Comparison of ENCODE assay signal across 22 cellular contexts in genomic region chr11:71188886-71189767, GRCh38.
"Had no signal": no experiment of that assay in that cellular context is flagged by ENCODE, and none has a peak within 500 bp of the region (broad histone marks: within the 10 kb centered on the region; RNA-seq: fewer than 3 reads in every experiment).

No MANE protein-coding gene starts in this region.

- H3K27ac ChIP-seq: adrenal gland, colonic mucosa, dorsolateral prefrontal cortex, esophagus muscularis mucosa, gastrocnemius medialis, spleen, thoracic aorta, upper lobe of left lung had no signal

- H3K27ac Mint-ChIP-seq: activated CD8-positive, alpha-beta T cell treated with anti-CD3 and anti-CD28 coated beads, Interleukin-2, amount 10 ng/mL, durations not matched to agents 7 days and 5 days; activated naive CD8-positive, alpha-beta T cell; activated T-helper 1 cell treated with anti-CD3 and anti-CD28 coated beads, Interleukin-12 subunit alpha, Interleukin-12 subunit beta, Interleukin-2, Interleukin-4 antibody, amounts not matched to agents 30 ng/mL and 10 ng/mL and 1 ng/mL, durations not matched to agents 14 hours and 24 hours and 36 hours; memory B cell; nephron progenitor cell had no signal

- H3K27me3 Mint-ChIP-seq: activated naive CD8-positive, alpha-beta T cell had no signal

- H3K4me3 ChIP-seq: adrenal gland, colonic mucosa, dorsolateral prefrontal cortex, esophagus muscularis mucosa, gastrocnemius medialis, spleen, thoracic aorta, upper lobe of left lung had no signal

- H3K9me3 ChIP-seq: adrenal gland, colonic mucosa, esophagus muscularis mucosa, gastrocnemius medialis, spleen, thoracic aorta, upper lobe of left lung had no signal

- H3K36me3 Mint-ChIP-seq: activated naive CD8-positive, alpha-beta T cell; memory B cell had no signal

- H3K4me1 Mint-ChIP-seq: central memory CD8-positive, alpha-beta T cell; memory B cell had no signal

- H3K4me1 ChIP-seq: adrenal gland, esophagus muscularis mucosa, gastrocnemius medialis, spleen, upper lobe of left lung had no signal

- H3K4me3 Mint-ChIP-seq: activated CD8-positive, alpha-beta T cell treated with anti-CD3 and anti-CD28 coated beads, Interleukin-2, amount 10 ng/mL, durations not matched to agents 7 days and 5 days; activated naive CD8-positive, alpha-beta T cell; activated T-helper 1 cell treated with anti-CD3 and anti-CD28 coated beads, Interleukin-12 subunit alpha, Interleukin-12 subunit beta, Interleukin-2, Interleukin-4 antibody, amounts not matched to agents 30 ng/mL and 10 ng/mL and 1 ng/mL, durations not matched to agents 14 hours and 24 hours and 36 hours; central memory CD8-positive, alpha-beta T cell; memory B cell; nephron progenitor cell had no signal

- H3K9me3 Mint-ChIP-seq: activated T-helper 1 cell treated with anti-CD3 and anti-CD28 coated beads, Interleukin-12 subunit alpha, Interleukin-12 subunit beta, Interleukin-2, Interleukin-4 antibody, amounts not matched to agents 30 ng/mL and 10 ng/mL and 1 ng/mL, durations not matched to agents 14 hours and 24 hours and 36 hours; central memory CD8-positive, alpha-beta T cell; memory B cell had no signal

- FAIRE-seq: astrocyte had no signal

- DNase-seq: activated CD4-positive, alpha-beta T cell treated with anti-CD3 and anti-CD28 coated beads, Interleukin-2, amount 50 U/mL, for 1 hour; activated CD8-positive, alpha-beta T cell treated with anti-CD3 and anti-CD28 coated beads, Interleukin-2, amount 10 ng/mL, durations not matched to agents 7 days and 5 days; adrenal gland; colonic mucosa; gastrocnemius medialis; hypothalamus; left cardiac atrium; nephron progenitor cell; nucleus accumbens; retina; stimulated activated CD4-positive, alpha-beta T cell treated with anti-CD3 and anti-CD28 coated beads, Interleukin-4, amount 100 ng/mL, for 24 hours; stimulated activated naive CD4-positive, alpha-beta T cell treated with Interleukin-2 at 50 U/mL for 16 hours; upper lobe of left lung had no signal

- H3K27me3 ChIP-seq: adrenal gland, colonic mucosa, gastrocnemius medialis, upper lobe of left lung had no signal

- H3K36me3 ChIP-seq: adrenal gland, colonic mucosa, esophagus muscularis mucosa, gastrocnemius medialis, spleen, thoracic aorta, upper lobe of left lung had no signal
